ENCODE assay signal across 22 cellular contexts in genomic region chr12:81585787-81586186, GRCh38.
A peak's percentile ranks its signal among the peaks of the same experiment; 100 is the strongest.
DNase-seq lines count a peak whose midpoint lies in the region; ATAC-seq, FAIRE-seq and TF ChIP-seq lines count a peak whose summit lies in the region.
"Had no signal": no experiment of that assay in that cellular context is flagged by ENCODE, and none has a peak within 500 bp of the region (broad histone marks: within the 10 kb centered on the region; RNA-seq: fewer than 3 reads in every experiment).

No MANE protein-coding gene starts in this region.

- POLR2A ChIA-PET in HepG2 (lab: Yijun Ruan, JAX), result no interaction called here

- no peak for TF ChIP-seq CTCF in HepG2 (CRISPR knock-in tag; IDR thresholded peaks at IDR 0.05)
- no peak for TF ChIP-seq CTCF in right lobe of liver (IDR thresholded peaks at IDR 0.05)

- H3K4me3 ChIP-seq in HepG2 (replicated peaks in 1 of 3; ENCODE audit: insufficient read depth in 1 of 3, low read depth in 2 of 3, low read length in 3 of 3), result no peak overlapping the region
- no peak overlapping the region for H3K4me3 ChIP-seq in right lobe of liver
- H3K4me3 ChIP-seq: BLaER1, GM23248 had no signal

- 0% methylated on average over 1 of the region's 1 CpG for whole genome bisulfite sequencing in HepG2 (ENCODE audit: low lambda C conversion rate)
- WGBS in right lobe of liver (ENCODE audit: insufficient coverage, low coverage, low lambda C conversion rate, missing lambda C conversion rate), result 21% methylated on average over 1 of the region's 1 CpG

- FAIRE-seq in HepG2 (lab: Jason Lieb, UNC), result no peak
- FAIRE-seq: GM12891, GM18507, H1 had no signal

- H3K4me2 ChIP-seq in HepG2 (ENCODE audit: low read depth, low read length), result no peak overlapping the region
- H3K4me2 ChIP-seq: BLaER1 had no signal

- BruUV-seq in HepG2 (replicated peaks; lab: Mats Ljungman, UMichigan), result no TSS peak

- TF ChIP-seq EP300 in HepG2 (IDR thresholded peaks at IDR 0.05; ENCODE audit: low read depth in 2 of 2, low read length in 2 of 2) (no peak), HepG2 (CRISPR knock-in tag; IDR thresholded peaks at IDR 0.05; ENCODE audit: borderline replicate concordance) (no peak)

- H3K9me3 ChIP-seq in HepG2 (ENCODE audit: low read length), result no peaks in the 10 kb centered on the region; the same call in 1 of the 2 replicates
- H3K9me3 ChIP-seq in right lobe of liver, result no peaks in the 10 kb centered on the region

- no peak for TF ChIP-seq POLR2A in HepG2 (IDR thresholded peaks at IDR 0.05; ENCODE audit: insufficient read depth in 1 of 2, low read depth in 2 of 2, low read length in 2 of 2)
- no peak for TF ChIP-seq POLR2A in right lobe of liver (IDR thresholded peaks at IDR 0.05)

- no peaks in the 10 kb centered on the region for H4K20me1 ChIP-seq in HepG2 (ENCODE audit: insufficient read depth, low read length)
- H4K20me1 ChIP-seq: BLaER1 had no signal

- DNase-seq in HepG2 (ENCODE audit: low spot score) (no peak), right lobe of liver (no peak), ELR (ENCODE audit: low read depth) (peak; percentile 0), RKO (ENCODE audit: low spot score) (peak; percentile 24), left ventricle myocardium superior (no peak), left cardiac atrium (no peak)
- DNase-seq: Caco-2; CD4-positive, CD25-positive, alpha-beta regulatory T cell; CD8-positive, alpha-beta T cell; DMS 273 treated with DMSO at 0.1 percent for 48 hours; DMS79; EL; GF-D8; GM23248; H7; HCEC 1CT had no signal

- H3K27ac ChIP-seq in HepG2 (ENCODE audit: extremely low read length, insufficient read depth, low read length), result no peak overlapping the region
- no peak overlapping the region for H3K27ac ChIP-seq in right lobe of liver
- H3K27ac ChIP-seq: BLaER1, C4-2B, GM23248 had no signal

- H3K79me2 ChIP-seq in HepG2 (ENCODE audit: insufficient read depth, low read length), result no peaks in the 10 kb centered on the region

- no peak overlapping the region for H3K9ac ChIP-seq in HepG2 (ENCODE audit: insufficient read depth, low read depth, low read length)
- H3K9ac ChIP-seq: BLaER1, GM23248 had no signal

- no peak for TF ChIP-seq RAD21 in HepG2 (CRISPR knock-in tag; IDR thresholded peaks at IDR 0.05)

- no peak overlapping the region for H2AFZ ChIP-seq in HepG2 (ENCODE audit: low read length)
- H2AFZ ChIP-seq: GM23248 had no signal

- intact Hi-C loops in HepG2 (cut with micrococcal nuclease; ENCODE audit: unreplicated experiment) (no loop called here), right lobe of liver (cut with DNase I) (no loop called here), left ventricle myocardium superior (cut with micrococcal nuclease) (no loop called here), left cardiac atrium (cut with DNase I) (no loop called here)

- ATAC-seq in HepG2 (no peak), right lobe of liver (no peak), left ventricle myocardium superior (no peak), left cardiac atrium (no peak), GM18519 (IDR thresholded peaks at IDR 0.05; ENCODE audit: low FRiP score, unreplicated experiment) (no peak)
- ATAC-seq: CD8-positive, alpha-beta T cell had no signal

- H3K36me3 ChIP-seq in HepG2 (replicated peaks in 1 of 2; ENCODE audit: control insufficient read depth in 1 of 2, insufficient read depth in 2 of 2, low read length in 2 of 2) (no peaks in the 10 kb centered on the region), right lobe of liver (no peaks in the 10 kb centered on the region)
- H3K36me3 ChIP-seq: BLaER1 had no signal

- no peaks in the 10 kb centered on the region for H3K4me1 ChIP-seq in HepG2 (ENCODE audit: insufficient read depth, low read length)
- no peaks in the 10 kb centered on the region for H3K4me1 ChIP-seq in right lobe of liver
- H3K4me1 ChIP-seq: BLaER1, Caco-2 had no signal

- in situ Hi-C loops in HepG2 (cut with HindIII; ENCODE audit: extremely low pct_ligation_motif_present, low pct_unique_long_range_greater_than_20kb), result no loop called here

- H3K27me3 ChIP-seq in HepG2 (ENCODE audit: control insufficient read depth in 1 of 2, insufficient read depth in 2 of 2, low read length in 2 of 2) (no peaks in the 10 kb centered on the region; a peak in 1 of 5 replicates), right lobe of liver (no peaks in the 10 kb centered on the region)
- H3K27me3 ChIP-seq: BLaER1 had no signal

- CTCF ChIA-PET in HepG2 (lab: Yijun Ruan, JAX; ENCODE audit: low intra/inter-chr PET ratio, low total read pairs), result no interaction called here

TF ChIP-seq in HepG2, 621 proteins besides CTCF, POLR2A, EP300 and RAD21:
- no peak for TF ChIP-seq ZNF777 (CRISPR knock-in tag; IDR thresholded peaks at IDR 0.05)
- TF ChIP-seq FOXJ3 (CRISPR knock-in tag; IDR thresholded peaks at IDR 0.05; ENCODE audit: borderline replicate concordance), result no peak
- TF ChIP-seq CEBPG (CRISPR knock-in tag; IDR thresholded peaks at IDR 0.05), result no peak
- TF ChIP-seq ATF7 (IDR thresholded peaks at IDR 0.05), result peak; percentile 54; the same call in 1 of the 2 replicates
- TF ChIP-seq ATF7 (CRISPR knock-in tag; IDR thresholded peaks at IDR 0.05), result no peak
- TF ChIP-seq, protein P1, sequence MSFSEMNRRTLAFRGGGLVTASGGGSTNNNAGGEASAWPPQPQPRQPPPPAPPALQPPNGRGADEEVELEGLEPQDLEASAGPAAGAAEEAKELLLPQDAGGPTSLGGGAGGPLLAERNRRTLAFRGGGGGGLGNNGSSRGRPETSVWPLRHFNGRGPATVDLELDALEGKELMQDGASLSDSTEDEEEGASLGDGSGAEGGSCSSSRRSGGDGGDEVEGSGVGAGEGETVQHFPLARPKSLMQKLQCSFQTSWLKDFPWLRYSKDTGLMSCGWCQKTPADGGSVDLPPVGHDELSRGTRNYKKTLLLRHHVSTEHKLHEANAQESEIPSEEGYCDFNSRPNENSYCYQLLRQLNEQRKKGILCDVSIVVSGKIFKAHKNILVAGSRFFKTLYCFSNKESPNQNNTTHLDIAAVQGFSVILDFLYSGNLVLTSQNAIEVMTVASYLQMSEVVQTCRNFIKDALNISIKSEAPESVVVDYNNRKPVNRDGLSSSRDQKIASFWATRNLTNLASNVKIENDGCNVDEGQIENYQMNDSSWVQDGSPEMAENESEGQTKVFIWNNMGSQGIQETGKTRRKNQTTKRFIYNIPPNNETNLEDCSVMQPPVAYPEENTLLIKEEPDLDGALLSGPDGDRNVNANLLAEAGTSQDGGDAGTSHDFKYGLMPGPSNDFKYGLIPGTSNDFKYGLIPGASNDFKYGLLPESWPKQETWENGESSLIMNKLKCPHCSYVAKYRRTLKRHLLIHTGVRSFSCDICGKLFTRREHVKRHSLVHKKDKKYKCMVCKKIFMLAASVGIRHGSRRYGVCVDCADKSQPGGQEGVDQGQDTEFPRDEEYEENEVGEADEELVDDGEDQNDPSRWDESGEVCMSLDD (CRISPR knock-in tag; IDR thresholded peaks at IDR 0.05; ENCODE audit: borderline replicate concordance), result no peak
- TF ChIP-seq MEF2D (CRISPR knock-in tag; IDR thresholded peaks at IDR 0.05), result no peak
- peak; percentile 80 for TF ChIP-seq CREB1 (IDR thresholded peaks at IDR 0.05)
- no peak for TF ChIP-seq CREB1 (CRISPR knock-in tag; IDR thresholded peaks at IDR 0.05)
- TF ChIP-seq CAMTA2 (CRISPR knock-in tag; IDR thresholded peaks at IDR 0.05; ENCODE audit: borderline replicate concordance), result no peak
- no peak for TF ChIP-seq NFKBIZ (CRISPR knock-in tag; IDR thresholded peaks at IDR 0.05)
- no peak for TF ChIP-seq ZNF24 (IDR thresholded peaks at IDR 0.05)
- no peak for TF ChIP-seq SIN3A (IDR thresholded peaks at IDR 0.05; ENCODE audit: borderline replicate concordance, low read depth, low read length)
- TF ChIP-seq ZFP41 (CRISPR knock-in tag; IDR thresholded peaks at IDR 0.05; ENCODE audit: borderline replicate concordance), result no peak
- TF ChIP-seq ZSCAN25 (CRISPR knock-in tag; IDR thresholded peaks at IDR 0.05), result no peak
- TF ChIP-seq TSC22D2 (CRISPR knock-in tag; IDR thresholded peaks at IDR 0.05; ENCODE audit: borderline replicate concordance), result no peak
- no peak for TF ChIP-seq ZNF205 (CRISPR knock-in tag; IDR thresholded peaks at IDR 0.05)
- TF ChIP-seq NKX3-1 (CRISPR knock-in tag; IDR thresholded peaks at IDR 0.05), result no peak

Comparison
In these comparisons a context has a peak if more than half of its experiments do, and no peak if none do; other contexts are left out.
1. DNase-seq: peak in ELR (single experiment) and RKO (single experiment); none in HepG2 (single experiment), right lobe of liver (0 of 3), left ventricle myocardium superior (single experiment) and left cardiac atrium (single experiment).